21 cellular contexts compared by ENCODE assay signal in the genomic region with DNA sequence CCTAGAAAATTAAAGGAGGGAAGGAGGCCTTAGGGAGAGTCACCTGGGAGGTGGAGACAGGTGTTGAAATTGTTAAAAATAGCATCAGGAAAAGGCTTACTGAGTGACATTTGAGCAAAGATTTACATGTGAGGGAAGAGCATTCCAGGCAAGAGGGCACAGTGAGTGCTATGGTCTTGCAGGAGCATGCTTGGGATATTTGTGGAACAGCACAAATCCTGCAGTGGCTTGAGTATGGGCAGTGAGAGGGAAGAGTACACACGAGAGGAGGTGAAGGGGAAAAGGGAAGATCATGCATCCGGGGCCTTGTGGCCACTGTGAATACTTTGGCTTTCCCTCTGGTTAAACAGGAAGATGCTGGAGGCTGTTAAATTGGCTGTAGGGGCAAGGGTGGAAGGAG. TPM values are rescaled to one million over a fixed set of nuclear protein-coding genes. Genes with fewer than 3 reads are reported as not detected.
A peak's percentile ranks its signal among the peaks of the same experiment; 100 is the strongest.
DNase-seq lines count a peak whose midpoint lies in the region; ATAC-seq and TF ChIP-seq lines count a peak whose summit lies in the region.
"Had no signal": no experiment of that assay in that cellular context is flagged by ENCODE, and none has a peak within 500 bp of the region (broad histone marks: within the 10 kb centered on the region; RNA-seq: fewer than 3 reads in every experiment).

No MANE protein-coding gene starts in this region.

- H3K79me2 ChIP-seq in smooth muscle cell (ENCODE audit: low read depth): no peaks in the 10 kb centered on the region

- no peaks in the 10 kb centered on the region for H3K27me3 Mint-ChIP-seq in T-helper 17 cell

- peak overlapping the region; percentile 62 for H3K27ac Mint-ChIP-seq in T-helper 17 cell

- no peak overlapping the region for H2AFZ ChIP-seq in smooth muscle cell (ENCODE audit: low read depth)
- H2AFZ ChIP-seq: GM23248 had no signal

- in situ Hi-C loops in GM13977 (cut with MboI; ENCODE audit: low pct_unique_long_range_greater_than_20kb, low sequenced_read_pairs, unreplicated experiment): no loop called here

- no peak overlapping the region for H3K27ac ChIP-seq in smooth muscle cell (ENCODE audit: low read depth)
- H3K27ac ChIP-seq: BLaER1 treated with 17β-estradiol and CSF1 and Interleukin-3, amounts not matched to agents 10 nM and 100 nM; GM23248; HL-60; RWPE1; SJSA1 had no signal

- H3K4me1 ChIP-seq in smooth muscle cell (ENCODE audit: low read depth): peaks cover 12% of the 10 kb centered on the region
- H3K4me1 ChIP-seq: SJSA1 had no signal

- 34% methylated on average over 2 of the region's 2 CpGs for WGBS in smooth muscle cell (ENCODE audit: low lambda C conversion rate)

- peaks cover 12% of the 10 kb centered on the region for H3K36me3 Mint-ChIP-seq in T-helper 17 cell (ENCODE audit: low read depth)

- H3F3A ChIP-seq in smooth muscle cell (ENCODE audit: low read depth): no peaks in the 10 kb centered on the region

- H3K9ac ChIP-seq in smooth muscle cell (ENCODE audit: low read depth): no peak overlapping the region
- H3K9ac ChIP-seq: BLaER1 treated with 17β-estradiol and CSF1 and Interleukin-3, amounts not matched to agents 10 nM and 100 nM; GM23248 had no signal

- DNase-seq in NCI-H146 treated with DMSO at 0.1 percent for 48 hours (lab: John Stamatoyannopoulos, UW; ENCODE audit: unreplicated experiment): peak; percentile 26
- no peak for DNase-seq in NCI-H146 (lab: John Stamatoyannopoulos, UW)
- no peak for DNase-seq in T-helper 17 cell
- peak; percentile 42 for DNase-seq in fibroblast of villous mesenchyme (ENCODE audit: low read depth)
- no peak for DNase-seq in smooth muscle cell (lab: John Stamatoyannopoulos, UW; ENCODE audit: unreplicated experiment)
- no peak for DNase-seq in GM13977 (ENCODE audit: low spot score)
- no peak for DNase-seq in SIG-M5 (lab: John Stamatoyannopoulos, UW)
- no peak for DNase-seq in NCI-H748 (lab: John Stamatoyannopoulos, UW; ENCODE audit: unreplicated experiment)
- DNase-seq: 8988T, DMS 273 treated with DMSO at 0.1 percent for 48 hours, EL, GM23248, KG1, NCI-H1092, NCI-H2029, NCI-H526, OCI-M1 had no signal

- H3K4me2 ChIP-seq in smooth muscle cell: peak overlapping the region; percentile 45
- H3K4me2 ChIP-seq: BLaER1 treated with 17β-estradiol and CSF1 and Interleukin-3, amounts not matched to agents 10 nM and 100 nM had no signal

- H3K4me3 ChIP-seq in fibroblast of villous mesenchyme (ENCODE audit: low read depth, low read length) (no peak overlapping the region), smooth muscle cell (no peak overlapping the region)
- H3K4me3 ChIP-seq: BLaER1 treated with 17β-estradiol and CSF1 and Interleukin-3, amounts not matched to agents 10 nM and 100 nM; GM23248; SJSA1 had no signal

- H3K9me3 ChIP-seq in T-helper 17 cell (ENCODE audit: control insufficient read depth, low read length, poor library complexity, severe bottlenecking): no peaks in the 10 kb centered on the region
- no peaks in the 10 kb centered on the region for H3K9me3 ChIP-seq in smooth muscle cell (replicated peaks; ENCODE audit: low read depth)
- H3K9me3 ChIP-seq: BLaER1 treated with 17β-estradiol and CSF1 and Interleukin-3, amounts not matched to agents 10 nM and 100 nM; SJSA1 had no signal

- no peak for ATAC-seq in T-helper 17 cell

- H3K4me1 Mint-ChIP-seq in T-helper 17 cell: peaks cover 23% of the 10 kb centered on the region

- no peaks in the 10 kb centered on the region for H3K27me3 ChIP-seq in smooth muscle cell (ENCODE audit: low read depth)
- H3K27me3 ChIP-seq: BLaER1 treated with 17β-estradiol and CSF1 and Interleukin-3, amounts not matched to agents 10 nM and 100 nM; SJSA1 had no signal

- H3K36me3 ChIP-seq in smooth muscle cell (ENCODE audit: low read depth): no peaks in the 10 kb centered on the region
- H3K36me3 ChIP-seq: SJSA1 had no signal

- no peaks in the 10 kb centered on the region for H4K20me1 ChIP-seq in smooth muscle cell (ENCODE audit: low read depth)
- H4K20me1 ChIP-seq: BLaER1 treated with 17β-estradiol and CSF1 and Interleukin-3, amounts not matched to agents 10 nM and 100 nM had no signal

- no peak overlapping the region for H3K4me3 Mint-ChIP-seq in T-helper 17 cell

- no peak for TF ChIP-seq CTCF in fibroblast of villous mesenchyme (IDR thresholded peaks at IDR 0.05; ENCODE audit: insufficient read depth, low read depth, low read length)
- TF ChIP-seq CTCF in smooth muscle cell (IDR thresholded peaks at IDR 0.05; ENCODE audit: borderline replicate concordance, insufficient read depth, poor library complexity, severe bottlenecking): no peak
- no peak for TF ChIP-seq CTCF in GM13977 (IDR thresholded peaks at IDR 0.05; ENCODE audit: extremely low read depth, insufficient read depth, missing control alignments)

RNA-seq across cellular contexts. Expression of gene ACER2, which starts 36.6 kb away (rescaled TPM):
- total RNA-seq in T-helper 17 cell (1 to 10 TPM; 1.8 to 7.8 TPM), fibroblast of villous mesenchyme (0.64 and 4.7 TPM in 2 replicates), smooth muscle cell (3.0 and 4.2 TPM in 2 replicates)
- 0.49 and 1.1 TPM in 2 replicates for polyA plus RNA-seq in smooth muscle cell

Comparison
In these comparisons a context has a peak if more than half of its experiments do, and no peak if none do; other contexts are left out.
1. DNase-seq: peak in NCI-H146 treated with DMSO at 0.1 percent for 48 hours (single experiment) and fibroblast of villous mesenchyme (single experiment); none in NCI-H146 (single experiment), T-helper 17 cell (0 of 3), smooth muscle cell (single experiment), GM13977 (single experiment), SIG-M5 (single experiment) and NCI-H748 (single experiment).